1 cellular context compared by ENCODE assay signal in the genomic region with DNA sequence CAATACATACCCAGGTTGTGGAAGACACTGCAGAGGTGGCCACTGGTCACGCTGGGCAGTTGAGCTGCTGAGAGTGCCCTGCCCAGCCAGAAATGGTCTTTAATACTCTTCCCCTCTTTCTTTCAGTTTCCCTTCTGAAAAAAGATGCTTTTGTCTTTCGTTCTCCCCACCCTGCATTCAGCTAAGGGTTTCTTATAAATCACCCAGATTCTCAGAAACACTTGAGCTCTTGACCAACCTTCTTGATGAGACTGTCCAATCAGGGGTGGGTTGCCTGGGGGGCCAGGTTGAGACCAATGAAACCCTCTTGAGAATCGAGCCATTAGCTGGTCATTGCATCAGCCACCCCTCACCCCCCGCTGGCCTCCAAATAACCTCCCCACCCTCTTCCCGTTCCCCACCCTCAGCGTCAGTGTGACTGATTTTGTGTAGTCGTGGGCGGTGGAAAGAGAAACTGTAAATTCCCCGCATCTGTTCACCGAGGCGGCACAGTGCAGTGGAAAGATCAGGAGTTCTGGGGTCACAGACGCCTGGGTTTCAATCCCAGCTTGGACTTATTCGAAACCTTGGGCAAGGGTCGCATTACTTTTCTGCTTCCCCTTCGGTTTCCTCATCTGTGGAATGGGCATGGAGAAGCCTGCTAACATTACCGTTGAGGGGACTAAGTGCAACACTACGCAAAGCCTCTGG.
TF ChIP-seq lines count a peak whose summit lies in the region.

No MANE protein-coding gene starts in this region.

TF ChIP-seq in GM12878, 131 proteins besides CTCF, POLR2A, EP300 and RAD21 (continued from another document and continues in another):
- TF ChIP-seq TBL1XR1 (IDR thresholded peaks at IDR 0.05; ENCODE audit: low read depth, low read length), result no peak; the same call in 1 of the 2 replicates
- TF ChIP-seq CHD2 (IDR thresholded peaks at IDR 0.05; ENCODE audit: borderline replicate concordance, low read depth, low read length), result peak; percentile 18; the same call in 1 of the 2 replicates
- TF ChIP-seq KLF5 (IDR thresholded peaks at IDR 0.05; ENCODE audit: partially characterized antibody), result peak; percentile 23
- no peak for TF ChIP-seq GATAD2B (conservative IDR thresholded peaks at IDR 0.05; ENCODE audit: low read depth)
- no peak for TF ChIP-seq FOXK2 (IDR thresholded peaks at IDR 0.05)
- TF ChIP-seq, protein P1, sequence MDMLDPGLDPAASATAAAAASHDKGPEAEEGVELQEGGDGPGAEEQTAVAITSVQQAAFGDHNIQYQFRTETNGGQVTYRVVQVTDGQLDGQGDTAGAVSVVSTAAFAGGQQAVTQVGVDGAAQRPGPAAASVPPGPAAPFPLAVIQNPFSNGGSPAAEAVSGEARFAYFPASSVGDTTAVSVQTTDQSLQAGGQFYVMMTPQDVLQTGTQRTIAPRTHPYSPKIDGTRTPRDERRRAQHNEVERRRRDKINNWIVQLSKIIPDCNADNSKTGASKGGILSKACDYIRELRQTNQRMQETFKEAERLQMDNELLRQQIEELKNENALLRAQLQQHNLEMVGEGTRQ (IDR thresholded peaks at IDR 0.05; ENCODE audit: borderline replicate concordance, low read depth, low read length), result no peak
- peak; percentile 78 for TF ChIP-seq ATF7 (IDR thresholded peaks at IDR 0.05; ENCODE audit: low read depth)
- 0 out of 2 replicates have a peak, but pooled peaks have one; percentile 11 for TF ChIP-seq NR2F1 (conservative IDR thresholded peaks at IDR 0.05)
- TF ChIP-seq YY1 (IDR thresholded peaks at IDR 0.05; ENCODE audit: low read depth, low read length), result no peak
- no peak for TF ChIP-seq STAT3 (IDR thresholded peaks at IDR 0.05; ENCODE audit: low read depth, low read length)
- TF ChIP-seq NBN (IDR thresholded peaks at IDR 0.05), result no peak
- TF ChIP-seq, protein P2, sequence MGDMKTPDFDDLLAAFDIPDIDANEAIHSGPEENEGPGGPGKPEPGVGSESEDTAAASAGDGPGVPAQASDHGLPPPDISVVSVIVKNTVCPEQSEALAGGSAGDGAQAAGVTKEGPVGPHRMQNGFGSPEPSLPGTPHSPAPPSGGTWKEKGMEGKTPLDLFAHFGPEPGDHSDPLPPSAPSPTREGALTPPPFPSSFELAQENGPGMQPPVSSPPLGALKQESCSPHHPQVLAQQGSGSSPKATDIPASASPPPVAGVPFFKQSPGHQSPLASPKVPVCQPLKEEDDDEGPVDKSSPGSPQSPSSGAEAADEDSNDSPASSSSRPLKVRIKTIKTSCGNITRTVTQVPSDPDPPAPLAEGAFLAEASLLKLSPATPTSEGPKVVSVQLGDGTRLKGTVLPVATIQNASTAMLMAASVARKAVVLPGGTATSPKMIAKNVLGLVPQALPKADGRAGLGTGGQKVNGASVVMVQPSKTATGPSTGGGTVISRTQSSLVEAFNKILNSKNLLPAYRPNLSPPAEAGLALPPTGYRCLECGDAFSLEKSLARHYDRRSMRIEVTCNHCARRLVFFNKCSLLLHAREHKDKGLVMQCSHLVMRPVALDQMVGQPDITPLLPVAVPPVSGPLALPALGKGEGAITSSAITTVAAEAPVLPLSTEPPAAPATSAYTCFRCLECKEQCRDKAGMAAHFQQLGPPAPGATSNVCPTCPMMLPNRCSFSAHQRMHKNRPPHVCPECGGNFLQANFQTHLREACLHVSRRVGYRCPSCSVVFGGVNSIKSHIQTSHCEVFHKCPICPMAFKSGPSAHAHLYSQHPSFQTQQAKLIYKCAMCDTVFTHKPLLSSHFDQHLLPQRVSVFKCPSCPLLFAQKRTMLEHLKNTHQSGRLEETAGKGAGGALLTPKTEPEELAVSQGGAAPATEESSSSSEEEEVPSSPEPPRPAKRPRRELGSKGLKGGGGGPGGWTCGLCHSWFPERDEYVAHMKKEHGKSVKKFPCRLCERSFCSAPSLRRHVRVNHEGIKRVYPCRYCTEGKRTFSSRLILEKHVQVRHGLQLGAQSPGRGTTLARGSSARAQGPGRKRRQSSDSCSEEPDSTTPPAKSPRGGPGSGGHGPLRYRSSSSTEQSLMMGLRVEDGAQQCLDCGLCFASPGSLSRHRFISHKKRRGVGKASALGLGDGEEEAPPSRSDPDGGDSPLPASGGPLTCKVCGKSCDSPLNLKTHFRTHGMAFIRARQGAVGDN (IDR thresholded peaks at IDR 0.05), result no peak
- no peak for TF ChIP-seq TARDBP (IDR thresholded peaks at IDR 0.05; ENCODE audit: borderline replicate concordance)
- TF ChIP-seq RBBP5 (conservative IDR thresholded peaks at IDR 0.05), result no peak
- no peak for TF ChIP-seq SIN3A (IDR thresholded peaks at IDR 0.05; ENCODE audit: low read depth, low read length)
- TF ChIP-seq, protein P3, sequence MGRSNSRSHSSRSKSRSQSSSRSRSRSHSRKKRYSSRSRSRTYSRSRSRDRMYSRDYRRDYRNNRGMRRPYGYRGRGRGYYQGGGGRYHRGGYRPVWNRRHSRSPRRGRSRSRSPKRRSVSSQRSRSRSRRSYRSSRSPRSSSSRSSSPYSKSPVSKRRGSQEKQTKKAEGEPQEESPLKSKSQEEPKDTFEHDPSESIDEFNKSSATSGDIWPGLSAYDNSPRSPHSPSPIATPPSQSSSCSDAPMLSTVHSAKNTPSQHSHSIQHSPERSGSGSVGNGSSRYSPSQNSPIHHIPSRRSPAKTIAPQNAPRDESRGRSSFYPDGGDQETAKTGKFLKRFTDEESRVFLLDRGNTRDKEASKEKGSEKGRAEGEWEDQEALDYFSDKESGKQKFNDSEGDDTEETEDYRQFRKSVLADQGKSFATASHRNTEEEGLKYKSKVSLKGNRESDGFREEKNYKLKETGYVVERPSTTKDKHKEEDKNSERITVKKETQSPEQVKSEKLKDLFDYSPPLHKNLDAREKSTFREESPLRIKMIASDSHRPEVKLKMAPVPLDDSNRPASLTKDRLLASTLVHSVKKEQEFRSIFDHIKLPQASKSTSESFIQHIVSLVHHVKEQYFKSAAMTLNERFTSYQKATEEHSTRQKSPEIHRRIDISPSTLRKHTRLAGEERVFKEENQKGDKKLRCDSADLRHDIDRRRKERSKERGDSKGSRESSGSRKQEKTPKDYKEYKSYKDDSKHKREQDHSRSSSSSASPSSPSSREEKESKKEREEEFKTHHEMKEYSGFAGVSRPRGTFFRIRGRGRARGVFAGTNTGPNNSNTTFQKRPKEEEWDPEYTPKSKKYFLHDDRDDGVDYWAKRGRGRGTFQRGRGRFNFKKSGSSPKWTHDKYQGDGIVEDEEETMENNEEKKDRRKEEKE (IDR thresholded peaks at IDR 0.05), result no peak
- TF ChIP-seq ZSCAN29 (IDR thresholded peaks at IDR 0.05), result no peak
- TF ChIP-seq CREB1 (IDR thresholded peaks at IDR 0.05; ENCODE audit: low read depth), result peak; percentile 72
- TF ChIP-seq, protein P4, sequence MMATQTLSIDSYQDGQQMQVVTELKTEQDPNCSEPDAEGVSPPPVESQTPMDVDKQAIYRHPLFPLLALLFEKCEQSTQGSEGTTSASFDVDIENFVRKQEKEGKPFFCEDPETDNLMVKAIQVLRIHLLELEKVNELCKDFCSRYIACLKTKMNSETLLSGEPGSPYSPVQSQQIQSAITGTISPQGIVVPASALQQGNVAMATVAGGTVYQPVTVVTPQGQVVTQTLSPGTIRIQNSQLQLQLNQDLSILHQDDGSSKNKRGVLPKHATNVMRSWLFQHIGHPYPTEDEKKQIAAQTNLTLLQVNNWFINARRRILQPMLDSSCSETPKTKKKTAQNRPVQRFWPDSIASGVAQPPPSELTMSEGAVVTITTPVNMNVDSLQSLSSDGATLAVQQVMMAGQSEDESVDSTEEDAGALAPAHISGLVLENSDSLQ (IDR thresholded peaks at IDR 0.05), result no peak
- TF ChIP-seq BACH1 (IDR thresholded peaks at IDR 0.05; ENCODE audit: borderline replicate concordance), result peak; percentile 18; the same call in 1 of the 2 replicates
- TF ChIP-seq CREM (IDR thresholded peaks at IDR 0.05; ENCODE audit: low read depth), result peak; percentile 69; the same call in 1 of the 2 replicates
- TF ChIP-seq, protein P5, sequence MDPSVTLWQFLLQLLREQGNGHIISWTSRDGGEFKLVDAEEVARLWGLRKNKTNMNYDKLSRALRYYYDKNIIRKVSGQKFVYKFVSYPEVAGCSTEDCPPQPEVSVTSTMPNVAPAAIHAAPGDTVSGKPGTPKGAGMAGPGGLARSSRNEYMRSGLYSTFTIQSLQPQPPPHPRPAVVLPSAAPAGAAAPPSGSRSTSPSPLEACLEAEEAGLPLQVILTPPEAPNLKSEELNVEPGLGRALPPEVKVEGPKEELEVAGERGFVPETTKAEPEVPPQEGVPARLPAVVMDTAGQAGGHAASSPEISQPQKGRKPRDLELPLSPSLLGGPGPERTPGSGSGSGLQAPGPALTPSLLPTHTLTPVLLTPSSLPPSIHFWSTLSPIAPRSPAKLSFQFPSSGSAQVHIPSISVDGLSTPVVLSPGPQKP (IDR thresholded peaks at IDR 0.05; ENCODE audit: low read depth, low read length), result no peak
- peak; percentile 79; the same call in 1 of the 2 replicates for TF ChIP-seq PAX5 (IDR thresholded peaks at IDR 0.05; ENCODE audit: borderline replicate concordance, low read depth, low read length)
- no peak for TF ChIP-seq SRF (IDR thresholded peaks at IDR 0.05; ENCODE audit: low read depth in 2 of 2, low read length in 2 of 2)
- TF ChIP-seq HDAC2 (IDR thresholded peaks at IDR 0.05), result no peak
- TF ChIP-seq, protein P6, sequence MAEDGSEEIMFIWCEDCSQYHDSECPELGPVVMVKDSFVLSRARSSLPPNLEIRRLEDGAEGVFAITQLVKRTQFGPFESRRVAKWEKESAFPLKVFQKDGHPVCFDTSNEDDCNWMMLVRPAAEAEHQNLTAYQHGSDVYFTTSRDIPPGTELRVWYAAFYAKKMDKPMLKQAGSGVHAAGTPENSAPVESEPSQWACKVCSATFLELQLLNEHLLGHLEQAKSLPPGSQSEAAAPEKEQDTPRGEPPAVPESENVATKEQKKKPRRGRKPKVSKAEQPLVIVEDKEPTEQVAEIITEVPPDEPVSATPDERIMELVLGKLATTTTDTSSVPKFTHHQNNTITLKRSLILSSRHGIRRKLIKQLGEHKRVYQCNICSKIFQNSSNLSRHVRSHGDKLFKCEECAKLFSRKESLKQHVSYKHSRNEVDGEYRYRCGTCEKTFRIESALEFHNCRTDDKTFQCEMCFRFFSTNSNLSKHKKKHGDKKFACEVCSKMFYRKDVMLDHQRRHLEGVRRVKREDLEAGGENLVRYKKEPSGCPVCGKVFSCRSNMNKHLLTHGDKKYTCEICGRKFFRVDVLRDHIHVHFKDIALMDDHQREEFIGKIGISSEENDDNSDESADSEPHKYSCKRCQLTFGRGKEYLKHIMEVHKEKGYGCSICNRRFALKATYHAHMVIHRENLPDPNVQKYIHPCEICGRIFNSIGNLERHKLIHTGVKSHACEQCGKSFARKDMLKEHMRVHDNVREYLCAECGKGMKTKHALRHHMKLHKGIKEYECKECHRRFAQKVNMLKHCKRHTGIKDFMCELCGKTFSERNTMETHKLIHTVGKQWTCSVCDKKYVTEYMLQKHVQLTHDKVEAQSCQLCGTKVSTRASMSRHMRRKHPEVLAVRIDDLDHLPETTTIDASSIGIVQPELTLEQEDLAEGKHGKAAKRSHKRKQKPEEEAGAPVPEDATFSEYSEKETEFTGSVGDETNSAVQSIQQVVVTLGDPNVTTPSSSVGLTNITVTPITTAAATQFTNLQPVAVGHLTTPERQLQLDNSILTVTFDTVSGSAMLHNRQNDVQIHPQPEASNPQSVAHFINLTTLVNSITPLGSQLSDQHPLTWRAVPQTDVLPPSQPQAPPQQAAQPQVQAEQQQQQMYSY (CRISPR knock-in tag; IDR thresholded peaks at IDR 0.05), result no peak
- TF ChIP-seq, protein P7, sequence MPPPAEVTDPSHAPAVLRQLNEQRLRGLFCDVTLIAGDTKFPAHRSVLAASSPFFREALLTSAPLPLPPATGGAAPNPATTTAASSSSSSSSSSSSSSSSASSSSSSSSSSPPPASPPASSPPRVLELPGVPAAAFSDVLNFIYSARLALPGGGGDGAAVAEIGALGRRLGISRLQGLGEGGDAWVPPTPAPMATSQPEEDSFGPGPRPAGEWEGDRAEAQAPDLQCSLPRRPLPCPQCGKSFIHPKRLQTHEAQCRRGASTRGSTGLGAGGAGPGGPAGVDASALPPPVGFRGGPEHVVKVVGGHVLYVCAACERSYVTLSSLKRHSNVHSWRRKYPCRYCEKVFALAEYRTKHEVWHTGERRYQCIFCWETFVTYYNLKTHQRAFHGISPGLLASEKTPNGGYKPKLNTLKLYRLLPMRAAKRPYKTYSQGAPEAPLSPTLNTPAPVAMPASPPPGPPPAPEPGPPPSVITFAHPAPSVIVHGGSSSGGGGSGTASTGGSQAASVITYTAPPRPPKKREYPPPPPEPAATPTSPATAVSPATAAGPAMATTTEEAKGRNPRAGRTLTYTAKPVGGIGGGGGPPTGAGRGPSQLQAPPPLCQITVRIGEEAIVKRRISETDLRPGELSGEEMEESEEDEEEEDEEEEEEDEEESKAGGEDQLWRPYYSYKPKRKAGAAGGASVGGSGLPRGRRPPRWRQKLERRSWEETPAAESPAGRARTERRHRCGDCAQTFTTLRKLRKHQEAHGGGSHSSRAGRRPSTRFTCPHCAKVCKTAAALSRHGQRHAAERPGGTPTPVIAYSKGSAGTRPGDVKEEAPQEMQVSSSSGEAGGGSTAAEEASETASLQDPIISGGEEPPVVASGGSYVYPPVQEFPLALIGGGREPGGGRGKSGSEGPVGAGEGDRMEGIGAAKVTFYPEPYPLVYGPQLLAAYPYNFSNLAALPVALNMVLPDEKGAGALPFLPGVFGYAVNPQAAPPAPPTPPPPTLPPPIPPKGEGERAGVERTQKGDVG (CRISPR knock-in tag; IDR thresholded peaks at IDR 0.05), result no peak
- TF ChIP-seq SIX5 (IDR thresholded peaks at IDR 0.05; ENCODE audit: low read depth, low read length, severe bottlenecking), result no peak
- TF ChIP-seq, protein P8, sequence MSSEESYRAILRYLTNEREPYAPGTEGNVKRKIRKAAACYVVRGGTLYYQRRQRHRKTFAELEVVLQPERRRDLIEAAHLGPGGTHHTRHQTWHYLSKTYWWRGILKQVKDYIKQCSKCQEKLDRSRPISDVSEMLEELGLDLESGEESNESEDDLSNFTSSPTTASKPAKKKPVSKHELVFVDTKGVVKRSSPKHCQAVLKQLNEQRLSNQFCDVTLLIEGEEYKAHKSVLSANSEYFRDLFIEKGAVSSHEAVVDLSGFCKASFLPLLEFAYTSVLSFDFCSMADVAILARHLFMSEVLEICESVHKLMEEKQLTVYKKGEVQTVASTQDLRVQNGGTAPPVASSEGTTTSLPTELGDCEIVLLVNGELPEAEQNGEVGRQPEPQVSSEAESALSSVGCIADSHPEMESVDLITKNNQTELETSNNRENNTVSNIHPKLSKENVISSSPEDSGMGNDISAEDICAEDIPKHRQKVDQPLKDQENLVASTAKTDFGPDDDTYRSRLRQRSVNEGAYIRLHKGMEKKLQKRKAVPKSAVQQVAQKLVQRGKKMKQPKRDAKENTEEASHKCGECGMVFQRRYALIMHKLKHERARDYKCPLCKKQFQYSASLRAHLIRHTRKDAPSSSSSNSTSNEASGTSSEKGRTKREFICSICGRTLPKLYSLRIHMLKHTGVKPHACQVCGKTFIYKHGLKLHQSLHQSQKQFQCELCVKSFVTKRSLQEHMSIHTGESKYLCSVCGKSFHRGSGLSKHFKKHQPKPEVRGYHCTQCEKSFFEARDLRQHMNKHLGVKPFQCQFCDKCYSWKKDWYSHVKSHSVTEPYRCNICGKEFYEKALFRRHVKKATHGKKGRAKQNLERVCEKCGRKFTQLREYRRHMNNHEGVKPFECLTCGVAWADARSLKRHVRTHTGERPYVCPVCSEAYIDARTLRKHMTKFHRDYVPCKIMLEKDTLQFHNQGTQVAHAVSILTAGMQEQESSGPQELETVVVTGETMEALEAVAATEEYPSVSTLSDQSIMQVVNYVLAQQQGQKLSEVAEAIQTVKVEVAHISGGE (CRISPR knock-in tag; IDR thresholded peaks at IDR 0.05), result no peak
- TF ChIP-seq, protein P9, sequence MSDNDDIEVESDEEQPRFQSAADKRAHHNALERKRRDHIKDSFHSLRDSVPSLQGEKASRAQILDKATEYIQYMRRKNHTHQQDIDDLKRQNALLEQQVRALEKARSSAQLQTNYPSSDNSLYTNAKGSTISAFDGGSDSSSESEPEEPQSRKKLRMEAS (IDR thresholded peaks at IDR 0.05; ENCODE audit: low read depth, low read length), result no peak
